Comparison of ENCODE assay signal across 22 cellular contexts in genomic region chr3:81995334-81995733, GRCh38.
DNase-seq lines count a peak whose midpoint lies in the region; ATAC-seq and TF ChIP-seq lines count a peak whose summit lies in the region.
"Had no signal": no experiment of that assay in that cellular context is flagged by ENCODE, and none has a peak within 500 bp of the region (broad histone marks: within the 10 kb centered on the region; RNA-seq: fewer than 3 reads in every experiment).

No MANE protein-coding gene starts in this region.

- TF ChIP-seq CTCF in mammary epithelial cell (conservative IDR thresholded peaks at IDR 0.05 in 1 of 2, IDR thresholded peaks at IDR 0.05 in 1 of 2; ENCODE audit: extremely low read depth in 1 of 2, insufficient read depth in 1 of 2, low read depth in 1 of 2, low read length in 2 of 2): peak; percentile 24 to 72
- no peak for TF ChIP-seq CTCF in breast epithelium (IDR thresholded peaks at IDR 0.05)
- peak; percentile 65 for TF ChIP-seq CTCF in endodermal cell (conservative IDR thresholded peaks at IDR 0.05)
- TF ChIP-seq CTCF in adrenal gland (IDR thresholded peaks at IDR 0.05): no peak
- no peak for TF ChIP-seq CTCF in coronary artery (IDR thresholded peaks at IDR 0.05)

- no peaks in the 10 kb centered on the region for H3K79me2 ChIP-seq in mammary epithelial cell (ENCODE audit: insufficient read depth, low read length)

- H3K27ac ChIP-seq in mammary epithelial cell (ENCODE audit: insufficient read depth, low read depth, low read length): no peak overlapping the region
- no peak overlapping the region for H3K27ac ChIP-seq in breast epithelium
- H3K27ac ChIP-seq in endodermal cell (ENCODE audit: low read depth, low read length): no peak overlapping the region
- H3K27ac ChIP-seq in adrenal gland: no peak overlapping the region
- no peak overlapping the region for H3K27ac ChIP-seq in coronary artery
- H3K27ac ChIP-seq: gastroesophageal sphincter, left lung, spleen had no signal

- dilution Hi-C loops in mammary epithelial cell (cut with HindIII; ENCODE audit: low sequenced_read_pairs): no loop called here

- H3K27ac Mint-ChIP-seq in endodermal cell: no peak overlapping the region
- H3K27ac Mint-ChIP-seq: activated naive CD8-positive, alpha-beta T cell treated with anti-CD3 and anti-CD28 coated beads for 36 hours; brain; CD8-positive, alpha-beta memory T cell; T-helper 2 cell treated with Interferon-gamma antibody and Interleukin-4, amounts not matched to agents 5 μg/mL and 100 μg/mL, for 36 hours had no signal

- H3K4me3 ChIP-seq in mammary epithelial cell (replicated peaks in 1 of 3; ENCODE audit: insufficient read depth in 1 of 3, low read depth in 2 of 3, low read length in 3 of 3): no peak overlapping the region
- H3K4me3 ChIP-seq in breast epithelium: no peak overlapping the region
- H3K4me3 ChIP-seq in endodermal cell (ENCODE audit: low read length): no peak overlapping the region
- no peak overlapping the region for H3K4me3 ChIP-seq in adrenal gland
- H3K4me3 ChIP-seq in coronary artery: no peak overlapping the region
- H3K4me3 ChIP-seq: gastroesophageal sphincter, left lung, spleen had no signal

- no peaks in the 10 kb centered on the region for H3K36me3 Mint-ChIP-seq in endodermal cell (ENCODE audit: low read depth)
- H3K36me3 Mint-ChIP-seq: activated naive CD8-positive, alpha-beta T cell treated with anti-CD3 and anti-CD28 coated beads for 36 hours; CD8-positive, alpha-beta memory T cell had no signal

- CTCF ChIA-PET in mammary epithelial cell (lab: Charles Lee; ENCODE audit: low non-redundant PET): no interaction called here

- H3K4me1 ChIP-seq in mammary epithelial cell (ENCODE audit: insufficient read depth, low read length) (no peaks in the 10 kb centered on the region), breast epithelium (no peaks in the 10 kb centered on the region), endodermal cell (ENCODE audit: control insufficient read depth, insufficient read depth, low read length) (no peaks in the 10 kb centered on the region), adrenal gland (replicated peaks in 1 of 2) (peaks cover 0 to 7% of the 10 kb centered on the region in 2 donors)
- H3K4me1 ChIP-seq: gastroesophageal sphincter, left lung, spleen had no signal

- H2AFZ ChIP-seq in mammary epithelial cell (ENCODE audit: low read depth, low read length): no peak overlapping the region

- H3K27me3 Mint-ChIP-seq in endodermal cell (ENCODE audit: insufficient read depth): no peaks in the 10 kb centered on the region
- H3K27me3 Mint-ChIP-seq: activated naive CD8-positive, alpha-beta T cell treated with anti-CD3 and anti-CD28 coated beads for 36 hours; brain had no signal

- no peak for ATAC-seq in GM19452 (IDR thresholded peaks at IDR 0.05; ENCODE audit: unreplicated experiment)
- ATAC-seq: esophagus mucosa, gastroesophageal sphincter, left lung had no signal

- H3K9ac ChIP-seq in mammary epithelial cell (ENCODE audit: insufficient read depth, low read length) (no peak overlapping the region), endodermal cell (ENCODE audit: extremely low read depth, low read length, poor library complexity, severe bottlenecking) (no peak overlapping the region)

- intact Hi-C loops in mammary epithelial cell (cut with micrococcal nuclease) (loop anchor here (1.0 kb wide), 1 partner anchor 138 kb away; no protein-coding TSS in a partner anchor), breast epithelium (cut with DNase I; ENCODE audit: low total_unique reads) (no loop called here), adrenal gland (cut with DNase I) (no loop called here)

- in situ Hi-C loops in mammary epithelial cell (cut with MboI; ENCODE audit: low sequenced_read_pairs in 2 of 2): no loop called here

- H3K4me2 ChIP-seq in mammary epithelial cell (ENCODE audit: insufficient read depth, low read depth, low read length): no peak overlapping the region

- H3K36me3 ChIP-seq in mammary epithelial cell (ENCODE audit: insufficient read depth, low read length): no peaks in the 10 kb centered on the region
- no peaks in the 10 kb centered on the region for H3K36me3 ChIP-seq in breast epithelium
- no peaks in the 10 kb centered on the region for H3K36me3 ChIP-seq in endodermal cell (ENCODE audit: control insufficient read depth, insufficient read depth, low read length)
- H3K36me3 ChIP-seq in adrenal gland (replicated peaks in 1 of 2): no peaks in the 10 kb centered on the region
- H3K36me3 ChIP-seq: gastroesophageal sphincter, left lung, spleen had no signal

- DNase-seq in mammary epithelial cell (no peak), breast epithelium (ENCODE audit: low spot score in 2 of 2) (no peak), NCI-H748 treated with DMSO at 0.1 percent for 48 hours (lab: John Stamatoyannopoulos, UW) (peak; percentile 36), endodermal cell (no peak), adrenal gland (no peak), UCSD-AML1 (lab: John Stamatoyannopoulos, UW; ENCODE audit: unreplicated experiment) (no peak), coronary artery (ENCODE audit: low spot score) (no peak)
- DNase-seq: activated CD4-positive, alpha-beta T cell treated with anti-CD3 and anti-CD28 coated beads for 1 hour; activated naive CD8-positive, alpha-beta T cell treated with anti-CD3 and anti-CD28 coated beads for 36 hours; CD8-positive, alpha-beta memory T cell; EL; KG1; NCI-H1048; NCI-H2171 treated with DMSO at 0.1 percent for 48 hours; NCI-H774; spleen had no signal

- 78% methylated on average over 2 of the region's 2 CpGs for WGBS in mammary epithelial cell (ENCODE audit: low coverage, missing lambda C conversion rate)
- WGBS in endodermal cell (ENCODE audit: insufficient coverage in 1 of 2, insufficient read length in 1 of 2), 2 experiments: 80 to 85% methylated on average over 1 to 2 of the region's 2 CpGs
- 50 to 72% (median 66%) methylated on average over 2 of the region's 2 CpGs for WGBS in adrenal gland, 4 donors

- no peaks in the 10 kb centered on the region for H4K20me1 ChIP-seq in mammary epithelial cell (ENCODE audit: insufficient read depth, low read length)

- H3K4me3 Mint-ChIP-seq in endodermal cell: no peak overlapping the region
- H3K4me3 Mint-ChIP-seq: activated naive CD8-positive, alpha-beta T cell treated with anti-CD3 and anti-CD28 coated beads for 36 hours; brain; CD8-positive, alpha-beta memory T cell; T-helper 2 cell treated with Interferon-gamma antibody and Interleukin-4, amounts not matched to agents 5 μg/mL and 100 μg/mL, for 36 hours had no signal

- H3K27me3 ChIP-seq in mammary epithelial cell (ENCODE audit: insufficient read depth, low read length) (no peaks in the 10 kb centered on the region), breast epithelium (no peaks in the 10 kb centered on the region), endodermal cell (ENCODE audit: control insufficient read depth, insufficient read depth, low read length, poor library complexity, severe bottlenecking) (no peaks in the 10 kb centered on the region), adrenal gland (no peaks in the 10 kb centered on the region)
- H3K27me3 ChIP-seq: gastroesophageal sphincter, left lung, spleen had no signal

- H3K9me3 Mint-ChIP-seq in endodermal cell: no peaks in the 10 kb centered on the region
- H3K9me3 Mint-ChIP-seq: activated naive CD8-positive, alpha-beta T cell treated with anti-CD3 and anti-CD28 coated beads for 36 hours; T-helper 2 cell treated with Interferon-gamma antibody and Interleukin-4, amounts not matched to agents 5 μg/mL and 100 μg/mL, for 36 hours had no signal

- H3K9me3 ChIP-seq in mammary epithelial cell (replicated peaks; ENCODE audit: insufficient read depth, low read length) (no peaks in the 10 kb centered on the region), breast epithelium (no peaks in the 10 kb centered on the region), endodermal cell (ENCODE audit: control insufficient read depth, low read length) (no peaks in the 10 kb centered on the region), adrenal gland (replicated peaks in 1 of 3) (no peaks in the 10 kb centered on the region)
- H3K9me3 ChIP-seq: gastroesophageal sphincter had no signal

- TF ChIP-seq POLR2A in breast epithelium (IDR thresholded peaks at IDR 0.05): no peak
- TF ChIP-seq POLR2A in adrenal gland (IDR thresholded peaks at IDR 0.05): no peak

- H3K4me1 Mint-ChIP-seq in endodermal cell: no peaks in the 10 kb centered on the region
- H3K4me1 Mint-ChIP-seq: activated naive CD8-positive, alpha-beta T cell treated with anti-CD3 and anti-CD28 coated beads for 36 hours; CD8-positive, alpha-beta memory T cell had no signal

- no TSS peak for BruUV-seq in mammary epithelial cell (replicated peaks; lab: Mats Ljungman, UMichigan)

Comparison
In these comparisons a context has a peak if more than half of its experiments do, and no peak if none do; other contexts are left out.
1. CTCF ChIP-seq: peak in mammary epithelial cell (2 of 2) and endodermal cell (single experiment); none in breast epithelium (0 of 3), adrenal gland (0 of 6) and coronary artery (single experiment).